In genomic region chr7:93973134-93973533, GRCh38 we compare ENCODE assay signal across 28 cellular contexts. TPM values are rescaled to one million over a fixed set of nuclear protein-coding genes. Genes with fewer than 3 reads are reported as not detected.
DNase-seq lines count a peak whose midpoint lies in the region; ATAC-seq, FAIRE-seq and TF ChIP-seq lines count a peak whose summit lies in the region.
"Had no signal": no experiment of that assay in that cellular context is flagged by ENCODE, and none has a peak within 500 bp of the region (broad histone marks: within the 10 kb centered on the region; RNA-seq: fewer than 3 reads in every experiment).

No MANE protein-coding gene starts in this region.

- H3K9me3 ChIP-seq in astrocyte (ENCODE audit: insufficient read depth, low read depth, low read length) (no peaks in the 10 kb centered on the region), keratinocyte (ENCODE audit: control insufficient read depth, low read depth, low read length) (no peaks in the 10 kb centered on the region), left lung (no peaks in the 10 kb centered on the region)
- H3K9me3 ChIP-seq: esophagus muscularis mucosa, lower lobe of right lung, tibial nerve had no signal

- H3K27ac ChIP-seq in astrocyte (ENCODE audit: low read depth, low read length) (no peak overlapping the region), keratinocyte (ENCODE audit: control insufficient read depth, insufficient read depth, low read length) (no peak overlapping the region), left lung (no peak overlapping the region)
- H3K27ac ChIP-seq: esophagus muscularis mucosa, lower lobe of right lung, RWPE1, tibial nerve had no signal

- H3K36me3 Mint-ChIP-seq in astrocyte (ENCODE audit: low read depth, unreplicated experiment): no peaks in the 10 kb centered on the region
- H3K36me3 Mint-ChIP-seq: activated naive CD4-positive, alpha-beta T cell treated with anti-CD3 and anti-CD28 coated beads, Interleukin-2, amount 50 U/mL, for 72 hours had no signal

- no peak overlapping the region for H3K4me3 Mint-ChIP-seq in astrocyte (ENCODE audit: unreplicated experiment)
- H3K4me3 Mint-ChIP-seq: activated CD8-positive, alpha-beta T cell treated with anti-CD3 and anti-CD28 coated beads for 36 hours; activated T-helper 17 cell treated with anti-CD3 and anti-CD28 coated beads, Interleukin-2, amount 50 U/mL, for 72 hours; endodermal cell; nephron; T-helper 1 cell treated with Interleukin-12 subunit alpha and Interleukin-12 subunit beta and Interleukin-4 antibody, amounts not matched to agents 30 μg/mL and 1 μg/mL, for 36 hours had no signal

- peaks cover 4% of the 10 kb centered on the region for H3K4me1 ChIP-seq in astrocyte (ENCODE audit: insufficient read depth, low read length)
- H3K4me1 ChIP-seq in keratinocyte (ENCODE audit: control insufficient read depth, extremely low read depth, insufficient read depth, low read length): no peaks in the 10 kb centered on the region
- H3K4me1 ChIP-seq in left lung: no peaks in the 10 kb centered on the region
- H3K4me1 ChIP-seq: esophagus muscularis mucosa, lower lobe of right lung, tibial nerve had no signal

- ATAC-seq in GM21447 (IDR thresholded peaks at IDR 0.05; ENCODE audit: unreplicated experiment): no peak
- no peak for ATAC-seq in left lung
- no peak for ATAC-seq in GM21717 (IDR thresholded peaks at IDR 0.05; ENCODE audit: unreplicated experiment)
- ATAC-seq: activated CD4-positive, CD25-positive, alpha-beta regulatory T cell treated with anti-CD3 and anti-CD28 coated beads, Interleukin-2, amount 50 U/mL, for 24 hours; activated CD8-positive, alpha-beta T cell treated with anti-CD3 and anti-CD28 coated beads for 36 hours; activated naive CD4-positive, alpha-beta T cell treated with anti-CD3 and anti-CD28 coated beads, Interleukin-2, amount 50 U/mL, for 72 hours; activated T-helper 17 cell treated with anti-CD3 and anti-CD28 coated beads, Interleukin-2, amount 50 U/mL, for 72 hours; lower lobe of right lung had no signal

- H3K9me1 ChIP-seq in keratinocyte (ENCODE audit: control insufficient read depth, extremely low read depth, insufficient read depth, low read length): no peaks in the 10 kb centered on the region

- H3K27ac Mint-ChIP-seq in astrocyte (ENCODE audit: unreplicated experiment): no peak overlapping the region
- H3K27ac Mint-ChIP-seq: activated CD8-positive, alpha-beta T cell treated with anti-CD3 and anti-CD28 coated beads for 36 hours; activated naive CD4-positive, alpha-beta T cell treated with anti-CD3 and anti-CD28 coated beads, Interleukin-2, amount 50 U/mL, for 72 hours; activated T-helper 17 cell treated with anti-CD3 and anti-CD28 coated beads, Interleukin-2, amount 50 U/mL, for 72 hours; endodermal cell; nephron; T-helper 1 cell treated with Interleukin-12 subunit alpha and Interleukin-12 subunit beta and Interleukin-4 antibody, amounts not matched to agents 30 μg/mL and 1 μg/mL, for 36 hours had no signal

- H2AFZ ChIP-seq in astrocyte (ENCODE audit: low read depth, low read length): no peak overlapping the region
- H2AFZ ChIP-seq in keratinocyte (ENCODE audit: control insufficient read depth, low read length): no peak overlapping the region

- H4K20me1 ChIP-seq in astrocyte (ENCODE audit: insufficient read depth, low read length) (no peaks in the 10 kb centered on the region), keratinocyte (ENCODE audit: control insufficient read depth, extremely low read depth, insufficient read depth, low read length) (no peaks in the 10 kb centered on the region)

- no peaks in the 10 kb centered on the region for H3K9me3 Mint-ChIP-seq in astrocyte (ENCODE audit: unreplicated experiment)
- H3K9me3 Mint-ChIP-seq: activated CD8-positive, alpha-beta T cell treated with anti-CD3 and anti-CD28 coated beads for 36 hours; activated naive CD4-positive, alpha-beta T cell treated with anti-CD3 and anti-CD28 coated beads, Interleukin-2, amount 50 U/mL, for 72 hours; activated T-helper 17 cell treated with anti-CD3 and anti-CD28 coated beads, Interleukin-2, amount 50 U/mL, for 72 hours; endodermal cell; nephron; T-helper 1 cell treated with Interleukin-12 subunit alpha and Interleukin-12 subunit beta and Interleukin-4 antibody, amounts not matched to agents 30 μg/mL and 1 μg/mL, for 36 hours had no signal

- H3K36me3 ChIP-seq in astrocyte (ENCODE audit: insufficient read depth, low read length): no peaks in the 10 kb centered on the region
- H3K36me3 ChIP-seq in keratinocyte (ENCODE audit: control insufficient read depth in 2 of 2, extremely low read depth in 1 of 2, insufficient read depth in 2 of 2, low read length in 2 of 2): no peaks in the 10 kb centered on the region
- H3K36me3 ChIP-seq in left lung: no peaks in the 10 kb centered on the region
- H3K36me3 ChIP-seq: esophagus muscularis mucosa, lower lobe of right lung, tibial nerve had no signal

- H3K4me2 ChIP-seq in astrocyte (ENCODE audit: low read length) (no peak overlapping the region), keratinocyte (ENCODE audit: control insufficient read depth, extremely low read depth, insufficient read depth, low read depth, low read length) (no peak overlapping the region)

- TF ChIP-seq CTCF in AG10803 (conservative IDR thresholded peaks at IDR 0.05; ENCODE audit: low read length) (no peak), astrocyte (IDR thresholded peaks at IDR 0.05; ENCODE audit: insufficient read depth, low read depth, low read length) (no peak), keratinocyte (optimal IDR thresholded peaks at IDR 0.05 in 1 of 3, IDR thresholded peaks at IDR 0.05 in 1 of 3, conservative IDR thresholded peaks at IDR 0.05 in 1 of 3; ENCODE audit: extremely low read depth in 1 of 3, insufficient read depth in 2 of 3, low read length in 3 of 3) (no peak), left lung (IDR thresholded peaks at IDR 0.05) (no peak)

- H3K4me3 ChIP-seq in AG10803 (ENCODE audit: low read length): no peak overlapping the region
- no peak overlapping the region for H3K4me3 ChIP-seq in astrocyte (ENCODE audit: insufficient read depth, low read depth, low read length)
- H3K4me3 ChIP-seq in keratinocyte (ENCODE audit: control insufficient read depth in 2 of 3, extremely low read depth in 1 of 3, insufficient read depth in 2 of 3, low read depth in 1 of 3, low read length in 3 of 3): no peak overlapping the region
- H3K4me3 ChIP-seq in left lung: no peak overlapping the region
- H3K4me3 ChIP-seq: esophagus muscularis mucosa, lower lobe of right lung, tibial nerve had no signal

- no peaks in the 10 kb centered on the region for H3K27me3 ChIP-seq in astrocyte (ENCODE audit: insufficient read depth, low read length)
- H3K27me3 ChIP-seq in keratinocyte (ENCODE audit: control insufficient read depth, extremely low read depth, insufficient read depth, low read length): no peaks in the 10 kb centered on the region
- no peaks in the 10 kb centered on the region for H3K27me3 ChIP-seq in left lung
- H3K27me3 ChIP-seq: esophagus muscularis mucosa, tibial nerve had no signal

- intact Hi-C loops in left lung (cut with DNase I): no loop called here

- H3K79me2 ChIP-seq in astrocyte (ENCODE audit: insufficient read depth, low read length): no peaks in the 10 kb centered on the region
- H3K79me2 ChIP-seq in keratinocyte (ENCODE audit: control insufficient read depth, insufficient read depth, low read length): no peaks in the 10 kb centered on the region

- no peaks in the 10 kb centered on the region for H3K27me3 Mint-ChIP-seq in astrocyte (ENCODE audit: low read depth, unreplicated experiment)
- H3K27me3 Mint-ChIP-seq: activated CD8-positive, alpha-beta T cell treated with anti-CD3 and anti-CD28 coated beads for 36 hours; activated T-helper 17 cell treated with anti-CD3 and anti-CD28 coated beads, Interleukin-2, amount 50 U/mL, for 72 hours had no signal

- FAIRE-seq in astrocyte (lab: Jason Lieb, UNC): peak; percentile 62
- peak; percentile 32 for FAIRE-seq in keratinocyte (lab: Jason Lieb, UNC)
- FAIRE-seq: kidney, TTC549 had no signal

- H3K9ac ChIP-seq in astrocyte (ENCODE audit: low read length) (no peak overlapping the region), keratinocyte (ENCODE audit: control insufficient read depth, extremely low read depth, insufficient read depth, low read length) (no peak overlapping the region)

- peaks cover 9% of the 10 kb centered on the region for H3K4me1 Mint-ChIP-seq in astrocyte (ENCODE audit: low read depth, unreplicated experiment)
- H3K4me1 Mint-ChIP-seq: activated T-helper 17 cell treated with anti-CD3 and anti-CD28 coated beads, Interleukin-2, amount 50 U/mL, for 72 hours; endodermal cell; nephron had no signal

- dilution Hi-C loops in keratinocyte (cut with MboI; ENCODE audit: extremely low pct_ligation_motif_present, low sequenced_read_pairs): no loop called here

- DNase-seq in AG10803 (ENCODE audit: low read depth) (peak; percentile 29), HS-5 (ENCODE audit: low read depth) (peak; percentile 32), astrocyte (ENCODE audit: low read depth) (peak; percentile 47), keratinocyte (ENCODE audit: low read depth, low spot score) (no peak), HK-2 (ENCODE audit: unreplicated experiment) (no peak), left lung (no peak)
- DNase-seq: activated CD8-positive, alpha-beta T cell treated with anti-CD3 and anti-CD28 coated beads for 36 hours; aorta; C1 segment of cervical spinal cord; central memory CD4-positive, alpha-beta T cell; COR-L47; endodermal cell; kidney; lower lobe of right lung; NCI-H2029; NCI-H226; stimulated activated CD4-positive, alpha-beta T cell treated with anti-CD3 and anti-CD28 coated beads, Interleukin-2, amount 100 ng/mL, for 24 hours had no signal

RNA-seq across cellular contexts. Expression of gene BET1, which starts 31.0 kb away (rescaled TPM):
- total RNA-seq in astrocyte (37.4 and 38.0 TPM in 2 replicates), left lung (10 to 100 TPM; 22.0 to 30.3 TPM)
- polyA plus RNA-seq in keratinocyte: 17.4 to 38.1 TPM (median 21.0 TPM) in 3 replicates
- 7.3 TPM for polyA plus RNA-seq in keratinocyte (2011; ENCODE audit: low read depth)
- polyA plus RNA-seq in keratinocyte (2011; cell fraction: cytosol; rRNA removed): 20.8 and 41.6 TPM in 2 replicates
- polyA plus RNA-seq in keratinocyte (2011; cell fraction: nucleus; rRNA removed): 17.2 and 23.9 TPM in 2 replicates
- polyA plus RNA-seq in keratinocyte (2012; ENCODE audit: low replicate concordance): 16.2 and 19.7 TPM in 2 replicates
- 1.7 to 7.6 TPM (median 4.6 TPM) in 3 replicates for polyA minus RNA-seq in keratinocyte
- 12.7 TPM for polyA minus RNA-seq in keratinocyte (2011; cell fraction: cytosol; rRNA and poly(A)+ RNA removed)
- 6.1 and 7.3 TPM in 2 replicates for polyA minus RNA-seq in keratinocyte (2011; cell fraction: nucleus; rRNA and poly(A)+ RNA removed)

RNA-seq across cellular contexts. Expression of gene GNG11, which starts 51.6 kb away (rescaled TPM):
- total RNA-seq in astrocyte (7.7 and 8.8 TPM in 2 replicates), left lung (10 to 100 TPM; 15.6 to 18.2 TPM)
- 0.23 to 1.0 TPM (median 0.63 TPM) in 3 replicates for polyA plus RNA-seq in keratinocyte
- polyA plus RNA-seq in keratinocyte (2011; ENCODE audit: low read depth): not detected
- 0.47 and 0.49 TPM in 2 replicates for polyA plus RNA-seq in keratinocyte (2011; cell fraction: cytosol; rRNA removed)
- polyA plus RNA-seq in keratinocyte (2011; cell fraction: nucleus; rRNA removed): 0.13 and 0.23 TPM in 2 replicates
- polyA plus RNA-seq in keratinocyte (2012; ENCODE audit: low replicate concordance): 1.1 TPM in 1 of 2 replicates, not detected in the other
- 0.06 to 0.43 TPM (median 0.13 TPM) in 3 replicates for polyA minus RNA-seq in keratinocyte
- not detected for polyA minus RNA-seq in keratinocyte (2011; cell fraction: cytosol; rRNA and poly(A)+ RNA removed)
- polyA minus RNA-seq in keratinocyte (2011; cell fraction: nucleus; rRNA and poly(A)+ RNA removed): 0.11 TPM in 1 of 2 replicates, not detected in the other
- total RNA-seq: activated CD8-positive, alpha-beta T cell treated with anti-CD3 and anti-CD28 coated beads for 36 hours; activated naive CD4-positive, alpha-beta T cell treated with anti-CD3 and anti-CD28 coated beads, Interleukin-2, amount 50 U/mL, for 72 hours; activated T-helper 17 cell treated with anti-CD3 and anti-CD28 coated beads, Interleukin-2, amount 50 U/mL, for 72 hours had no signal

Comparison
In these comparisons a context has a peak if more than half of its experiments do, and no peak if none do; other contexts are left out.
1. DNase-seq: peak in AG10803 (single experiment), HS-5 (single experiment) and astrocyte (single experiment); none in keratinocyte (single experiment), HK-2 (single experiment) and left lung (0 of 2).